In genomic region chr13:105702441-105702840, GRCh38 we compare ENCODE assay signal across 19 cellular contexts.
"Had no signal": no experiment of that assay in that cellular context is flagged by ENCODE, and none has a peak within 500 bp of the region (broad histone marks: within the 10 kb centered on the region; RNA-seq: fewer than 3 reads in every experiment).

No MANE protein-coding gene starts in this region.

- H3K4me3 ChIP-seq: colonic mucosa, esophagus muscularis mucosa, transverse colon, vagina had no signal

- H3K4me1 ChIP-seq: colonic mucosa, esophagus muscularis mucosa, transverse colon, vagina had no signal

- H3K27ac Mint-ChIP-seq: activated CD8-positive, alpha-beta memory T cell treated with anti-CD3 and anti-CD28 coated beads, Interleukin-2, amount 10 ng/mL, durations not matched to agents 7 days and 5 days; activated naive CD4-positive, alpha-beta T cell treated with anti-CD3 and anti-CD28 coated beads, Interleukin-2, amount 50 U/mL, for 24 hours; activated T-cell treated with anti-CD3 and anti-CD28 coated beads, Interleukin-2, amount 50 U/mL, for 24 hours; naive B cell had no signal

- H3K27me3 ChIP-seq: colonic mucosa, esophagus muscularis mucosa, neutrophil, transverse colon, vagina had no signal

- ATAC-seq: activated CD8-positive, alpha-beta memory T cell treated with anti-CD3 and anti-CD28 coated beads, Interleukin-2, amount 10 ng/mL, durations not matched to agents 7 days and 5 days; right cardiac atrium; stimulated activated naive CD8-positive, alpha-beta T cell treated with anti-CD3 and anti-CD28 coated beads, Interleukin-15, Interleukin-2, amounts not matched to agents 100 U/mL and 50 U/mL, for 24 hours had no signal

- H3K9me3 ChIP-seq: colonic mucosa, esophagus muscularis mucosa, neutrophil, transverse colon, vagina had no signal

- H3K36me3 Mint-ChIP-seq: activated CD8-positive, alpha-beta memory T cell treated with anti-CD3 and anti-CD28 coated beads, Interleukin-2, amount 10 ng/mL, durations not matched to agents 7 days and 5 days; activated naive CD4-positive, alpha-beta T cell treated with anti-CD3 and anti-CD28 coated beads, Interleukin-2, amount 50 U/mL, for 24 hours; naive B cell had no signal

- H3K27me3 Mint-ChIP-seq: activated CD8-positive, alpha-beta memory T cell treated with anti-CD3 and anti-CD28 coated beads, Interleukin-2, amount 10 ng/mL, durations not matched to agents 7 days and 5 days; activated naive CD4-positive, alpha-beta T cell treated with anti-CD3 and anti-CD28 coated beads, Interleukin-2, amount 50 U/mL, for 24 hours; activated T-cell treated with anti-CD3 and anti-CD28 coated beads, Interleukin-2, amount 50 U/mL, for 24 hours; naive B cell had no signal

- H3K4me1 Mint-ChIP-seq: activated CD8-positive, alpha-beta memory T cell treated with anti-CD3 and anti-CD28 coated beads, Interleukin-2, amount 10 ng/mL, durations not matched to agents 7 days and 5 days; activated naive CD4-positive, alpha-beta T cell treated with anti-CD3 and anti-CD28 coated beads, Interleukin-2, amount 50 U/mL, for 24 hours; naive B cell had no signal

- H3K9me3 Mint-ChIP-seq: activated T-cell treated with anti-CD3 and anti-CD28 coated beads, Interleukin-2, amount 50 U/mL, for 24 hours had no signal

- H3K36me3 ChIP-seq: colonic mucosa, esophagus muscularis mucosa, neutrophil, transverse colon, vagina had no signal

- H3K27ac ChIP-seq: colonic mucosa, esophagus muscularis mucosa, neutrophil, transverse colon, vagina, VCaP had no signal

- DNase-seq: activated CD4-positive, alpha-beta T cell treated with anti-CD3 and anti-CD28 coated beads for 1 hour; activated CD4-positive, alpha-beta T cell treated with anti-CD3 and anti-CD28 coated beads, Interleukin-2, amount 50 U/mL, for 48 hours; activated CD8-positive, alpha-beta memory T cell treated with anti-CD3 and anti-CD28 coated beads, Interleukin-2, amount 10 ng/mL, durations not matched to agents 7 days and 5 days; activated effector memory CD4-positive, alpha-beta T cell treated with anti-CD3 and anti-CD28 coated beads, Interleukin-2, amount 50 U/mL, for 16 hours; activated T-cell treated with anti-CD3 and anti-CD28 coated beads, Interleukin-2, amount 50 U/mL, for 24 hours; central memory CD4-positive, alpha-beta T cell; colonic mucosa; hypothalamus; naive B cell; right cardiac atrium; small intestine; stimulated activated naive CD8-positive, alpha-beta T cell treated with anti-CD3 and anti-CD28 coated beads, Interleukin-15, Interleukin-2, amounts not matched to agents 100 U/mL and 50 U/mL, for 24 hours; T-helper 1 cell; transverse colon had no signal

- H3K4me3 Mint-ChIP-seq: activated CD8-positive, alpha-beta memory T cell treated with anti-CD3 and anti-CD28 coated beads, Interleukin-2, amount 10 ng/mL, durations not matched to agents 7 days and 5 days; activated naive CD4-positive, alpha-beta T cell treated with anti-CD3 and anti-CD28 coated beads, Interleukin-2, amount 50 U/mL, for 24 hours; activated T-cell treated with anti-CD3 and anti-CD28 coated beads, Interleukin-2, amount 50 U/mL, for 24 hours; naive B cell had no signal
